ENCODE assay signal across 1 cellular context in genomic region chr3:33798418-33799201, GRCh38.
TF ChIP-seq lines count a peak whose summit lies in the region.

Gene PDCD6IP (plus strand): TSS chr3:33798630. CDS start chr3:33798729, 99 bp downstream.

TF ChIP-seq in HepG2, 621 proteins besides CTCF, POLR2A, EP300 and RAD21 (continued from another document and continues in another):
- no peak for TF ChIP-seq CEBPZ (IDR thresholded peaks at IDR 0.05; ENCODE audit: low read length)
- peak; percentile 93; the same call in 1 of the 2 replicates for TF ChIP-seq ZNF724P (CRISPR knock-in tag; IDR thresholded peaks at IDR 0.05; ENCODE audit: borderline replicate concordance)
- TF ChIP-seq ZEB1 (IDR thresholded peaks at IDR 0.05; ENCODE audit: insufficient replicate concordance, low read depth): peak; percentile 52
- peak; percentile 86 for TF ChIP-seq GATAD1 (CRISPR knock-in tag; IDR thresholded peaks at IDR 0.05)
- TF ChIP-seq ZNF746 (CRISPR knock-in tag; IDR thresholded peaks at IDR 0.05): peak; percentile 62; the same call in 1 of the 2 replicates
- peak; percentile 98 for TF ChIP-seq ZFP90 (CRISPR knock-in tag; IDR thresholded peaks at IDR 0.05; ENCODE audit: borderline replicate concordance)
- TF ChIP-seq PLSCR1 (CRISPR knock-in tag; IDR thresholded peaks at IDR 0.05; ENCODE audit: borderline replicate concordance): no peak; the same call in 1 of the 2 replicates
- peak; percentile 69 for TF ChIP-seq FOSL2 (CRISPR knock-in tag; IDR thresholded peaks at IDR 0.05)
- TF ChIP-seq NFIB (CRISPR knock-in tag; IDR thresholded peaks at IDR 0.05; ENCODE audit: borderline replicate concordance): no peak
- no peak for TF ChIP-seq GTF2F1 (IDR thresholded peaks at IDR 0.05; ENCODE audit: low read length)
- TF ChIP-seq ZNF670 (CRISPR knock-in tag; IDR thresholded peaks at IDR 0.05; ENCODE audit: borderline replicate concordance): peak; percentile 80; the same call in 1 of the 2 replicates
- TF ChIP-seq KAT2B (IDR thresholded peaks at IDR 0.05; ENCODE audit: borderline replicate concordance, low read depth, low read length): no peak
- peak; percentile 83 for TF ChIP-seq NKX3-1 (CRISPR knock-in tag; IDR thresholded peaks at IDR 0.05)
- 0 out of 2 replicates have a peak, but pooled peaks have one; percentile 76 for TF ChIP-seq U2AF2 (IDR thresholded peaks at IDR 0.05; ENCODE audit: low read depth, low read length)
- peak; percentile 74; the same call in 1 of the 2 replicates for TF ChIP-seq SATB2 (CRISPR knock-in tag; IDR thresholded peaks at IDR 0.05)
- TF ChIP-seq SMC3 (IDR thresholded peaks at IDR 0.05; ENCODE audit: low read length): no peak
- 0 out of 2 replicates have a peak, but pooled peaks have one; percentile 79 for TF ChIP-seq ZNF383 (CRISPR knock-in tag; IDR thresholded peaks at IDR 0.05; ENCODE audit: borderline replicate concordance)
- no peak; the same call in 1 of the 2 replicates for TF ChIP-seq TOPORS (CRISPR knock-in tag; IDR thresholded peaks at IDR 0.05)
- TF ChIP-seq KMT2B (CRISPR knock-in tag; IDR thresholded peaks at IDR 0.05): peak; percentile 86
- TF ChIP-seq IKZF5 (CRISPR knock-in tag; IDR thresholded peaks at IDR 0.05): peak; percentile 73; the same call in 1 of the 2 replicates
- TF ChIP-seq CAMTA2 (CRISPR knock-in tag; IDR thresholded peaks at IDR 0.05; ENCODE audit: borderline replicate concordance): no peak
- TF ChIP-seq ZSCAN21 (CRISPR knock-in tag; IDR thresholded peaks at IDR 0.05; ENCODE audit: borderline replicate concordance): peak; percentile 88
- peak; percentile 73; the same call in 1 of the 2 replicates for TF ChIP-seq ZNF749 (CRISPR knock-in tag; IDR thresholded peaks at IDR 0.05; ENCODE audit: borderline replicate concordance)
- TF ChIP-seq HMG20B (CRISPR knock-in tag; conservative IDR thresholded peaks at IDR 0.05): no peak
- no peak for TF ChIP-seq PRDM4 (CRISPR knock-in tag; IDR thresholded peaks at IDR 0.05; ENCODE audit: borderline replicate concordance)
- TF ChIP-seq NFYB (CRISPR knock-in tag; IDR thresholded peaks at IDR 0.05): no peak; the same call in 1 of the 2 replicates
- TF ChIP-seq ZNF160 (CRISPR knock-in tag; IDR thresholded peaks at IDR 0.05): 0 out of 2 replicates have a peak, but pooled peaks have one; percentile 51
- TF ChIP-seq ZBTB20 (CRISPR knock-in tag; IDR thresholded peaks at IDR 0.05; ENCODE audit: borderline replicate concordance, low read depth): peak; percentile 91; the same call in 1 of the 2 replicates
- TF ChIP-seq PAXIP1 (CRISPR knock-in tag; conservative IDR thresholded peaks at IDR 0.05): peak; percentile 60
- peak; percentile 57 for TF ChIP-seq XRCC5 (optimal IDR thresholded peaks at IDR 0.05; ENCODE audit: low read length)
- TF ChIP-seq ZNF784 (CRISPR knock-in tag; IDR thresholded peaks at IDR 0.05; ENCODE audit: borderline replicate concordance): no peak; the same call in 1 of the 2 replicates
- no peak for TF ChIP-seq RFX3 (CRISPR knock-in tag; IDR thresholded peaks at IDR 0.05)
- TF ChIP-seq CC2D1A (CRISPR knock-in tag; IDR thresholded peaks at IDR 0.05): no peak
- no peak for TF ChIP-seq NCOA5 (CRISPR knock-in tag; IDR thresholded peaks at IDR 0.05)
- peak; percentile 97 for TF ChIP-seq ZNF687 (CRISPR knock-in tag; IDR thresholded peaks at IDR 0.05)
- TF ChIP-seq ZNF549 (CRISPR knock-in tag; IDR thresholded peaks at IDR 0.05): peak; percentile 64; the same call in 1 of the 2 replicates
- peak in 1 of 2 experiments; percentile 77; a peak in 1 of 4 replicates for TF ChIP-seq REST (IDR thresholded peaks at IDR 0.05; ENCODE audit: borderline replicate concordance in 1 of 2, low read depth in 1 of 2, low read length in 2 of 2)
- TF ChIP-seq ZNF569 (CRISPR knock-in tag; IDR thresholded peaks at IDR 0.05; ENCODE audit: borderline replicate concordance): no peak
